Comparison of ENCODE assay signal across 1 cellular context in the genomic region with DNA sequence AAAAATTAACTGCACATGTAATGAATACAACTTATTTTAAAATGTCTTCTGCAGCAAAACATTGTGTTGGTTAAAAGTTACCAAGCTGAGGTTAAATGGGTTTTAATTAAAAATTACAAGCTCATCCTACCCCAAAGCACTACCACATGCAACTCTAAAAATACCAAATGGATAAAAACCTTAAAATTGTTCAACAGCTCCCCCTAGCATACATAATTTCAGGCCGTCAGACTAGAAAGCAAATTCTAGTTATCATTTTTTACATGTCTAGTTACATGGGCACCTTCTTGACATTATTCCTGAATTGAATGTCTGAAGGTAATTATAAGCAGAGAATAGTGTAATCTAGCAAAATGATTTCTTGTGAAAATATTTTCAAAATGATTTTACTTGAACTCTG.
TF ChIP-seq lines count a peak whose summit lies in the region.

No MANE protein-coding gene starts in this region.

TF ChIP-seq in H1, 55 proteins besides CTCF, POLR2A, EP300 and RAD21 (continued from another document):
- TF ChIP-seq, protein P1, sequence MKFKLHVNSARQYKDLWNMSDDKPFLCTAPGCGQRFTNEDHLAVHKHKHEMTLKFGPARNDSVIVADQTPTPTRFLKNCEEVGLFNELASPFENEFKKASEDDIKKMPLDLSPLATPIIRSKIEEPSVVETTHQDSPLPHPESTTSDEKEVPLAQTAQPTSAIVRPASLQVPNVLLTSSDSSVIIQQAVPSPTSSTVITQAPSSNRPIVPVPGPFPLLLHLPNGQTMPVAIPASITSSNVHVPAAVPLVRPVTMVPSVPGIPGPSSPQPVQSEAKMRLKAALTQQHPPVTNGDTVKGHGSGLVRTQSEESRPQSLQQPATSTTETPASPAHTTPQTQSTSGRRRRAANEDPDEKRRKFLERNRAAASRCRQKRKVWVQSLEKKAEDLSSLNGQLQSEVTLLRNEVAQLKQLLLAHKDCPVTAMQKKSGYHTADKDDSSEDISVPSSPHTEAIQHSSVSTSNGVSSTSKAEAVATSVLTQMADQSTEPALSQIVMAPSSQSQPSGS (IDR thresholded peaks at IDR 0.05; ENCODE audit: low read length), result no peak
- no peak for TF ChIP-seq ATF3 (IDR thresholded peaks at IDR 0.05; ENCODE audit: insufficient read depth, low read depth, low read length)
- no peak for TF ChIP-seq TCF12 (IDR thresholded peaks at IDR 0.05; ENCODE audit: low read depth, low read length)
- TF ChIP-seq HDAC6 (IDR thresholded peaks at IDR 0.05; ENCODE audit: low read depth, low read length), result no peak
- no peak for TF ChIP-seq SRF (IDR thresholded peaks at IDR 0.05; ENCODE audit: low read depth, low read length)
- no peak for TF ChIP-seq E2F6 (IDR thresholded peaks at IDR 0.05)
- TF ChIP-seq EZH2 (IDR thresholded peaks at IDR 0.05; ENCODE audit: low read depth, low read length, severe bottlenecking), result no peak
- no peak for TF ChIP-seq NANOG (IDR thresholded peaks at IDR 0.05; ENCODE audit: insufficient read depth, low read depth, low read length, poor library complexity, severe bottlenecking)
- TF ChIP-seq CEBPB (IDR thresholded peaks at IDR 0.05; ENCODE audit: low read depth, low read length), result no peak
- TF ChIP-seq KDM5A (IDR thresholded peaks at IDR 0.05; ENCODE audit: low read length), result no peak
- TF ChIP-seq GTF2F1 (IDR thresholded peaks at IDR 0.05; ENCODE audit: borderline replicate concordance, low read depth, low read length), result no peak
- no peak for TF ChIP-seq ZNF274 (IDR thresholded peaks at IDR 0.05; ENCODE audit: borderline replicate concordance, extremely low read depth, low read length)
- no peak for TF ChIP-seq PHF8 (conservative IDR thresholded peaks at IDR 0.05; ENCODE audit: low read depth, low read length)
